33 cellular contexts compared by ENCODE assay signal in genomic region chr16:73313950-73314349, GRCh38.
"Had no signal": no experiment of that assay in that cellular context is flagged by ENCODE, and none has a peak within 500 bp of the region (broad histone marks: within the 10 kb centered on the region; RNA-seq: fewer than 3 reads in every experiment).

No MANE protein-coding gene starts in this region.

- H3K27me3 ChIP-seq: adrenal gland, ascending aorta, body of pancreas, brain microvascular endothelial cell, breast epithelium, cardiac muscle cell had no signal

- H3K27ac ChIP-seq: adrenal gland, ascending aorta, body of pancreas, brain microvascular endothelial cell, breast epithelium, cardiac muscle cell had no signal

- H3K36me3 ChIP-seq: adrenal gland, ascending aorta, brain microvascular endothelial cell, breast epithelium, cardiac muscle cell had no signal

- DNase-seq: activated effector memory CD4-positive, alpha-beta T cell treated with anti-CD3 and anti-CD28 coated beads, Interleukin-2, amount 50 U/mL, for 16 hours; activated effector memory CD4-positive, alpha-beta T cell treated with Interleukin-2 at 50 U/mL for 16 hours; activated gamma-delta T cell; activated gamma-delta T cell treated with Interleukin-2 at 50 U/mL for 16 hours; activated naive CD4-positive, alpha-beta T cell; activated naive CD4-positive, alpha-beta T cell treated with anti-CD3 and anti-CD28 coated beads for 36 hours; activated naive CD4-positive, alpha-beta T cell treated with anti-CD3 and anti-CD28 coated beads, Interleukin-2, amount 10 ng/mL, durations not matched to agents 7 days and 5 days; activated naive CD4-positive, alpha-beta T cell treated with anti-CD3 and anti-CD28 coated beads, Interleukin-2, amount 50 U/mL, for 16 hours; activated naive CD4-positive, alpha-beta T cell treated with Interleukin-2 at 50 U/mL for 16 hours; activated naive CD8-positive, alpha-beta T cell treated with anti-CD3 and anti-CD28 coated beads for 36 hours; activated naive CD8-positive, alpha-beta T cell treated with anti-CD3 and anti-CD28 coated beads, Interleukin-2, amount 10 ng/mL, durations not matched to agents 7 days and 5 days; activated naive CD8-positive, alpha-beta T cell treated with anti-CD3 and anti-CD28 coated beads, Interleukin-2, amount 50 U/mL, for 24 hours; activated T-cell treated with anti-CD3 and anti-CD28 coated beads, Interleukin-2, amount 50 U/mL, for 24 hours; activated T-cell treated with anti-CD3 and anti-CD28 coated beads, Interleukin-2, amount 50 U/mL, for 4 hours; activated T-cell treated with anti-CD3 and anti-CD28 coated beads, Interleukin-2, amount 50 U/mL, for 48 hours; activated T-cell treated with anti-CD3 and anti-CD28 coated beads, Interleukin-2, amount 50 U/mL, for 72 hours; adrenal gland; amniotic stem cell; amygdala; anterior cingulate cortex; aorta; body of pancreas; brain microvascular endothelial cell; caudate nucleus; central memory CD4-positive, alpha-beta T cell; cerebellar nuclear complex had no signal

- ATAC-seq: activated naive CD4-positive, alpha-beta T cell treated with anti-CD3 and anti-CD28 coated beads, Interleukin-2, amount 50 U/mL, for 72 hours; activated naive CD8-positive, alpha-beta T cell treated with anti-CD3 and anti-CD28 coated beads, Interleukin-2, amount 50 U/mL, for 24 hours; activated T-cell treated with anti-CD3 and anti-CD28 coated beads, Interleukin-2, amount 50 U/mL, for 4 hours; activated T-cell treated with anti-CD3 and anti-CD28 coated beads, Interleukin-2, amount 50 U/mL, for 72 hours; activated T-helper 17 cell treated with anti-CD3 and anti-CD28 coated beads, Interleukin-2, amount 50 U/mL, for 72 hours; body of pancreas had no signal

- FAIRE-seq: astrocyte, bronchial epithelial cell had no signal

- H3K9me3 ChIP-seq: adrenal gland, body of pancreas, breast epithelium had no signal

- H3K4me1 ChIP-seq: adrenal gland, ascending aorta, body of pancreas, breast epithelium had no signal

- H3K4me3 ChIP-seq: adrenal gland, ascending aorta, body of pancreas, breast epithelium, cardiac muscle cell had no signal
